In genomic region chr1:167627865-167628641, GRCh38 we compare ENCODE assay signal across 8 cellular contexts. TPM values are rescaled to one million over a fixed set of nuclear protein-coding genes. Genes with fewer than 3 reads are reported as not detected.
DNase-seq lines count a peak whose midpoint lies in the region; ATAC-seq lines count a peak whose summit lies in the region.

No MANE protein-coding gene starts in this region.

- CTCF ChIA-PET in CD8-positive, alpha-beta memory T cell (lab: Charles Lee), result interaction anchor here (0.8 to 11.1 kb wide), 8 partner anchors 10 to 87 kb away, joined by 3 to 63 read pairs (median 10); no protein-coding TSS in a partner anchor

- intact Hi-C loops in posterior vena cava (cut with DNase I), result no loop called here

- H3K27ac Mint-ChIP-seq in CD8-positive, alpha-beta memory T cell, result peak overlapping the region; percentile 94 to 100 (median 98)
- peak overlapping the region; percentile 93 for H3K27ac Mint-ChIP-seq in T-helper 2 cell treated with Interferon-gamma antibody and Interleukin-4, amounts not matched to agents 5 μg/mL and 100 μg/mL, for 36 hours
- peak overlapping the region; percentile 97 for H3K27ac Mint-ChIP-seq in central memory CD8-positive, alpha-beta T cell (ENCODE audit: low read depth)

- peak overlapping the region; percentile 60 for H3K4me3 ChIP-seq in CD8-positive, alpha-beta memory T cell (ENCODE audit: low read length)

- H3K27me3 Mint-ChIP-seq in CD8-positive, alpha-beta memory T cell, result peaks cover 0 to 5% of the 10 kb centered on the region in 2 donors
- no peaks in the 10 kb centered on the region for H3K27me3 Mint-ChIP-seq in T-helper 2 cell treated with Interferon-gamma antibody and Interleukin-4, amounts not matched to agents 5 μg/mL and 100 μg/mL, for 36 hours (ENCODE audit: low read depth)
- H3K27me3 Mint-ChIP-seq in central memory CD8-positive, alpha-beta T cell, result no peaks in the 10 kb centered on the region

- H3K36me3 Mint-ChIP-seq in CD8-positive, alpha-beta memory T cell, result peaks cover 4 to 23% (median 13%) of the 10 kb centered on the region in 3 donors
- H3K36me3 Mint-ChIP-seq in T-helper 2 cell treated with Interferon-gamma antibody and Interleukin-4, amounts not matched to agents 5 μg/mL and 100 μg/mL, for 36 hours (ENCODE audit: low read depth), result peaks cover 42% of the 10 kb centered on the region
- peaks cover 23% of the 10 kb centered on the region for H3K36me3 Mint-ChIP-seq in central memory CD8-positive, alpha-beta T cell (ENCODE audit: insufficient read depth)

- no peaks in the 10 kb centered on the region for H3K36me3 ChIP-seq in CD8-positive, alpha-beta memory T cell (ENCODE audit: insufficient read depth, low read length)

- H3K9me3 ChIP-seq in CD8-positive, alpha-beta memory T cell (ENCODE audit: low read length), result no peaks in the 10 kb centered on the region

- H3K4me1 Mint-ChIP-seq in CD8-positive, alpha-beta memory T cell, result peaks cover 61 to 68% (median 65%) of the 10 kb centered on the region in 3 donors
- peaks cover 51% of the 10 kb centered on the region for H3K4me1 Mint-ChIP-seq in T-helper 2 cell treated with Interferon-gamma antibody and Interleukin-4, amounts not matched to agents 5 μg/mL and 100 μg/mL, for 36 hours (ENCODE audit: low read depth)
- peaks cover 67% of the 10 kb centered on the region for H3K4me1 Mint-ChIP-seq in central memory CD8-positive, alpha-beta T cell

- peaks cover 53% of the 10 kb centered on the region for H3K4me1 ChIP-seq in CD8-positive, alpha-beta memory T cell (ENCODE audit: insufficient read depth, low read length)

- DNase-seq in CD8-positive, alpha-beta memory T cell, result peak; percentile 60 to 85 (median 77)
- DNase-seq in T-helper 2 cell treated with Interferon-gamma antibody and Interleukin-4, amounts not matched to agents 5 μg/mL and 100 μg/mL, for 36 hours (ENCODE audit: low spot score), result peak; percentile 86
- peak; percentile 45 to 64 for DNase-seq in central memory CD8-positive, alpha-beta T cell (ENCODE audit: low spot score in 2 of 2)
- DNase-seq in stimulated activated CD4-positive, alpha-beta T cell treated with anti-CD3 and anti-CD28 coated beads, Interleukin-1b, Interleukin-23, amount 100 ng/mL, for 48 hours, result peak; percentile 86
- DNase-seq in NCI-H524 treated with DMSO at 0.1 percent for 48 hours (lab: John Stamatoyannopoulos, UW), result no peak
- DNase-seq in posterior vena cava (ENCODE audit: low spot score), result no peak

- peak overlapping the region; percentile 94 to 98 (median 96) for H3K4me3 Mint-ChIP-seq in CD8-positive, alpha-beta memory T cell
- peak overlapping the region; percentile 89 for H3K4me3 Mint-ChIP-seq in T-helper 2 cell treated with Interferon-gamma antibody and Interleukin-4, amounts not matched to agents 5 μg/mL and 100 μg/mL, for 36 hours
- H3K4me3 Mint-ChIP-seq in central memory CD8-positive, alpha-beta T cell, result peak overlapping the region; percentile 94

- POLR2A ChIA-PET in CD8-positive, alpha-beta memory T cell (lab: Charles Lee), result interaction anchor here (0.7 to 2.7 kb wide), 7 partner anchors 11 to 110 kb away, joined by 3 to 23 read pairs (median 4); no protein-coding TSS in a partner anchor

- H3K27ac ChIP-seq in CD8-positive, alpha-beta memory T cell (ENCODE audit: low read depth, low read length), result peak overlapping the region; percentile 86

- peaks cover 0 to 8% (median 2%) of the 10 kb centered on the region in 5 donors for H3K9me3 Mint-ChIP-seq in CD8-positive, alpha-beta memory T cell
- peaks cover 13% of the 10 kb centered on the region for H3K9me3 Mint-ChIP-seq in T-helper 2 cell treated with Interferon-gamma antibody and Interleukin-4, amounts not matched to agents 5 μg/mL and 100 μg/mL, for 36 hours
- H3K9me3 Mint-ChIP-seq in central memory CD8-positive, alpha-beta T cell, result no peaks in the 10 kb centered on the region

- ATAC-seq in GM19438 (IDR thresholded peaks at IDR 0.05; ENCODE audit: low read depth, unreplicated experiment), result peak; percentile 60
- peak; percentile 54 for ATAC-seq in HG03469 (IDR thresholded peaks at IDR 0.05; ENCODE audit: unreplicated experiment)
- ATAC-seq in central memory CD8-positive, alpha-beta T cell (replicated peaks; ENCODE audit: extremely low read depth, poor library complexity, severe bottlenecking), result peak; percentile 80

- no peaks in the 10 kb centered on the region for H3K27me3 ChIP-seq in CD8-positive, alpha-beta memory T cell (ENCODE audit: insufficient read depth, low read length, poor library complexity, severe bottlenecking)

RNA-seq across cellular contexts. Expression of gene RCSD1, which starts 2.0 kb away (rescaled TPM):
- 10 to 100 TPM; 45.9 to 47.9 TPM for total RNA-seq in CD8-positive, alpha-beta memory T cell
- polyA plus RNA-seq in CD8-positive, alpha-beta memory T cell, result 171 TPM
- total RNA-seq in posterior vena cava, result 10 to 100 TPM; 14.1 to 15.2 TPM

Comparison
In these comparisons a context has a peak if more than half of its experiments do, and no peak if none do; other contexts are left out.
1. DNase-seq: peak in CD8-positive, alpha-beta memory T cell (5 of 5), T-helper 2 cell treated with Interferon-gamma antibody and Interleukin-4, amounts not matched to agents 5 μg/mL and 100 μg/mL, for 36 hours (single experiment), central memory CD8-positive, alpha-beta T cell (2 of 2) and stimulated activated CD4-positive, alpha-beta T cell treated with anti-CD3 and anti-CD28 coated beads, Interleukin-1b, Interleukin-23, amount 100 ng/mL, for 48 hours (single experiment); none in NCI-H524 treated with DMSO at 0.1 percent for 48 hours (single experiment) and posterior vena cava (single experiment).
2. Peak in every context shown above with its lines, with median percentiles within 50 percentile points of each other: H3K27ac Mint-ChIP-seq, H3K4me3 Mint-ChIP-seq and ATAC-seq.